8 cellular contexts compared by ENCODE assay signal in genomic region chr11:507727-508515, GRCh38. TPM values are rescaled to one million over a fixed set of nuclear protein-coding genes. Genes with fewer than 3 reads are reported as not detected.
DNase-seq lines count a peak whose midpoint lies in the region; ATAC-seq and TF ChIP-seq lines count a peak whose summit lies in the region.

No MANE protein-coding gene starts in this region.

- H3F3A ChIP-seq in SU-DHL-6 (ENCODE audit: insufficient read depth): peaks cover 6% of the 10 kb centered on the region; the same call in 1 of the 2 replicates

- no peaks in the 10 kb centered on the region for H3K9me3 ChIP-seq in SU-DHL-6 (ENCODE audit: insufficient read depth, low read length)
- no peaks in the 10 kb centered on the region for H3K9me3 ChIP-seq in gastrocnemius medialis

- no peak overlapping the region for H2AFZ ChIP-seq in SU-DHL-6 (ENCODE audit: low read depth, low read length, severe bottlenecking)

- ATAC-seq in gastrocnemius medialis: no peak
- ATAC-seq in GM21717 (IDR thresholded peaks at IDR 0.05; ENCODE audit: unreplicated experiment): no peak

- no peak for TF ChIP-seq POLR2A in gastrocnemius medialis (IDR thresholded peaks at IDR 0.05)

- no peaks in the 10 kb centered on the region for H3K9me2 ChIP-seq in SU-DHL-6 (replicated peaks; ENCODE audit: insufficient read depth, low read length)

- DNase-seq in fibroblast of villous mesenchyme (ENCODE audit: low read depth): no peak
- no peak for DNase-seq in gastrocnemius medialis
- DNase-seq in effector CD8-positive, alpha-beta T cell (lab: John Stamatoyannopoulos, UW): no peak
- DNase-seq in pons (ENCODE audit: low spot score): no peak
- no peak for DNase-seq in NCI-H524 treated with DMSO at 0.1 percent for 48 hours (lab: John Stamatoyannopoulos, UW)

- H3K36me3 ChIP-seq in SU-DHL-6 (ENCODE audit: low read length) (no peaks in the 10 kb centered on the region), gastrocnemius medialis (peaks cover 0 to 6% of the 10 kb centered on the region in 2 donors)

- intact Hi-C loops in gastrocnemius medialis (cut with DNase I; ENCODE audit: low total_unique reads): loop anchor here (1.0 to 5.0 kb wide), 6 partner anchors 27 to 301 kb away; partner anchors contain the start of genes BET1L, HRAS, PSMD13 and RIC8A

- in situ Hi-C loops in gastrocnemius medialis (cut with MboI; ENCODE audit: low sequenced_read_pairs in 4 of 4): no loop called here

- H3K9ac ChIP-seq in SU-DHL-6 (ENCODE audit: low read length): no peak overlapping the region

- H3K27ac ChIP-seq in SU-DHL-6 (ENCODE audit: low read depth, low read length) (no peak overlapping the region), gastrocnemius medialis (peak overlapping the region; percentile 96 to 100 (median 98))

- peaks cover 23 to 37% of the 10 kb centered on the region in 2 donors for H3K4me1 ChIP-seq in gastrocnemius medialis

- H3K4me2 ChIP-seq in SU-DHL-6 (ENCODE audit: low read depth, low read length, poor library complexity, severe bottlenecking): peak overlapping the region; percentile 81

- H3K27me3 ChIP-seq in SU-DHL-6 (ENCODE audit: low read length) (no peaks in the 10 kb centered on the region), gastrocnemius medialis (no peaks in the 10 kb centered on the region)

- no peaks in the 10 kb centered on the region for H4K20me1 ChIP-seq in SU-DHL-6 (ENCODE audit: low read depth, low read length)

- no peak for TF ChIP-seq CTCF in GM12875 (IDR thresholded peaks at IDR 0.05; ENCODE audit: borderline replicate concordance, insufficient read depth, low read depth, low read length)
- no peak for TF ChIP-seq CTCF in SU-DHL-6 (IDR thresholded peaks at IDR 0.05; ENCODE audit: insufficient read depth, low read length, poor library complexity, severe bottlenecking)
- no peak for TF ChIP-seq CTCF in fibroblast of villous mesenchyme (IDR thresholded peaks at IDR 0.05; ENCODE audit: insufficient read depth, low read depth, low read length)
- no peak for TF ChIP-seq CTCF in gastrocnemius medialis (IDR thresholded peaks at IDR 0.05 in 4 of 5, conservative IDR thresholded peaks at IDR 0.05 in 1 of 5)

- H3K4me3 ChIP-seq in GM12875 (ENCODE audit: low read depth, low read length): peak overlapping the region; percentile 79
- no peak overlapping the region for H3K4me3 ChIP-seq in SU-DHL-6 (ENCODE audit: insufficient read depth, low read length, poor library complexity, severe bottlenecking)
- H3K4me3 ChIP-seq in fibroblast of villous mesenchyme (ENCODE audit: low read depth, low read length): peak overlapping the region; percentile 66
- H3K4me3 ChIP-seq in gastrocnemius medialis: peak overlapping the region; percentile 80 to 94 (median 90)

- peaks cover 12% of the 10 kb centered on the region for H3K79me2 ChIP-seq in SU-DHL-6 (ENCODE audit: insufficient read depth, low read length)

RNA-seq across cellular contexts. Expression of gene RNH1, which starts 0.9 kb away (rescaled TPM):
- total RNA-seq in fibroblast of villous mesenchyme (259 and 276 TPM in 2 replicates), gastrocnemius medialis (100 to 1,000 TPM; 138 to 197 (median 159) TPM)

RNA-seq across cellular contexts. Expression of gene HRAS, which starts 27.5 kb away (rescaled TPM):
- total RNA-seq in fibroblast of villous mesenchyme: 36.7 and 47.0 TPM in 2 replicates
- total RNA-seq in gastrocnemius medialis: 10 to 100 TPM; 17.1 to 50.0 (median 37.6) TPM

RNA-seq across cellular contexts. Expression of gene LRRC56, which starts 29.4 kb away (rescaled TPM):
- 0.43 and 0.64 TPM in 2 replicates for total RNA-seq in fibroblast of villous mesenchyme
- total RNA-seq in gastrocnemius medialis: under 1 TPM in 2 of 4 donors, not detected in 2; 0.29 to 0.36 TPM

RNA-seq across cellular contexts. Expression of gene LMNTD2, which starts 52.6 kb away (rescaled TPM):
- total RNA-seq in fibroblast of villous mesenchyme (1.6 and 2.2 TPM in 2 replicates), gastrocnemius medialis (1 to 10 TPM in 1 of 4 donors, under 1 TPM in 1, not detected in 2; 0.13 to 1.5 TPM)

RNA-seq across cellular contexts. Expression of gene RASSF7, which starts 52.8 kb away (rescaled TPM):
- total RNA-seq in fibroblast of villous mesenchyme: 14.2 and 15.5 TPM in 2 replicates
- total RNA-seq in gastrocnemius medialis: 1 to 10 TPM in 1 of 4 donors, under 1 TPM in 3; 0.56 to 2.4 (median 0.70) TPM
